ENCODE assay signal across 18 cellular contexts in the genomic region with DNA sequence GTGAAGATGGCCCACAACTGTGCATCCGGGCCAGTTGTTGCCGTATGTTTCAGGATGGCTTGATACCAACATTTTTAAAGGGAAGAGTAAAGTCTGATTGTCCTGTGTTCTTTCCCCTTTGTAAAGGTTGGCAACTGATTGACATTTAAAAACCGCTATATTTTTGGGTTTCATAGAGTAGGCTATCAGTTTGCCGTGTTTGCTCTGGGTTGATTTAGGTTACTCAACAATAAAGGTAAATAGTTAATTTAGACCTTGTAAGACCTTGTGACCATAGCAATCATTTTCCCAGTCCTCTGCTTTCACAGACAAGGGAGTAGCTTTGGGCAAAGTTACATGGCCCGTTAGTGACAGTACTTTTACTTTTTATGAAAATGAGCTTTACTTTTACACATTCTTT.
DNase-seq lines count a peak whose midpoint lies in the region; ATAC-seq and TF ChIP-seq lines count a peak whose summit lies in the region.
"Had no signal": no experiment of that assay in that cellular context is flagged by ENCODE, and none has a peak within 500 bp of the region (broad histone marks: within the 10 kb centered on the region; RNA-seq: fewer than 3 reads in every experiment).

No MANE protein-coding gene starts in this region.

- no peak overlapping the region for H2BK120ac ChIP-seq in H9 (ENCODE audit: low read depth, low read length, poor library complexity, severe bottlenecking)

- H3K4me1 Mint-ChIP-seq in H9 (peaks cover 51 to 54% of the 10 kb centered on the region in 2 experiments), neural crest cell (peaks cover 54% of the 10 kb centered on the region)

- H2AFZ ChIP-seq in H9 (ENCODE audit: low read length), result no peak overlapping the region
- H2AFZ ChIP-seq: GM23248, PC-9 had no signal

- H3K27me3 Mint-ChIP-seq in H9 (ENCODE audit: low read depth), result no peaks in the 10 kb centered on the region
- H3K27me3 Mint-ChIP-seq in neural crest cell (ENCODE audit: low read depth), result no peaks in the 10 kb centered on the region

- H3K9me3 Mint-ChIP-seq in H9 (no peaks in the 10 kb centered on the region), neural crest cell (no peaks in the 10 kb centered on the region)

- H3K14ac ChIP-seq in H9 (ENCODE audit: insufficient read depth, low read length), result no peak overlapping the region

- no peak overlapping the region for H3K4ac ChIP-seq in H9 (ENCODE audit: low read depth, low read length)

- H3K56ac ChIP-seq in H9 (ENCODE audit: insufficient read length, low read depth, low read length), result no peak overlapping the region

- no peak overlapping the region for H2BK20ac ChIP-seq in H9 (ENCODE audit: low read depth, low read length, poor library complexity, severe bottlenecking)

- H3K4me2 ChIP-seq in H9 (ENCODE audit: insufficient read depth, insufficient read length, low read length), result no peak overlapping the region
- H3K4me2 ChIP-seq: PC-9 had no signal

- H3K4me3 Mint-ChIP-seq in H9, result no peak overlapping the region
- H3K4me3 Mint-ChIP-seq in neural crest cell, result no peak overlapping the region

- no peak overlapping the region for H3K23ac ChIP-seq in H9 (ENCODE audit: insufficient read length, low read depth, low read length)

- H3K36me3 Mint-ChIP-seq in H9 (ENCODE audit: insufficient read depth in 1 of 3, low read depth in 3 of 3) (no peaks in the 10 kb centered on the region), neural crest cell (ENCODE audit: low read depth) (no peaks in the 10 kb centered on the region)

- no peak overlapping the region for H3K18ac ChIP-seq in H9 (ENCODE audit: insufficient read length, low read depth, low read length)

- H2BK12ac ChIP-seq in H9 (ENCODE audit: insufficient read length, low read depth, low read length), result no peak overlapping the region

- H4K91ac ChIP-seq in H9 (ENCODE audit: insufficient read length, low read depth, low read length), result no peak overlapping the region

- CTCF ChIA-PET in HEK293T (lab: Yijun Ruan, JAX), result no interaction called here

- no peak for TF ChIP-seq CTCF in H9 (conservative IDR thresholded peaks at IDR 0.05)
- TF ChIP-seq CTCF in neural crest cell (conservative IDR thresholded peaks at IDR 0.05), result no peak

- H3K9me3 ChIP-seq in H9 (ENCODE audit: control insufficient read depth, low read depth, low read length) (no peaks in the 10 kb centered on the region), SJCRH30 (replicated peaks) (no peaks in the 10 kb centered on the region)
- H3K9me3 ChIP-seq: HAP-1 had no signal

- H3K4me1 ChIP-seq in H9 (ENCODE audit: insufficient read depth, low read length), result peaks cover 15% of the 10 kb centered on the region; the same call in 1 of the 2 replicates
- H3K4me1 ChIP-seq in SJCRH30, result peaks cover 30% of the 10 kb centered on the region

- H3K9ac ChIP-seq in H9 (ENCODE audit: extremely low read depth, insufficient read length, low read length), result no peak overlapping the region
- H3K9ac ChIP-seq: GM23248 had no signal

- H2AK5ac ChIP-seq in H9 (ENCODE audit: insufficient read length, low read length), result no peak overlapping the region

- WGBS in H9 (ENCODE audit: extremely low coverage, insufficient read length, low lambda C conversion rate), result no CpG with 5 or more reads among the region's 5 CpGs

- no peaks in the 10 kb centered on the region for H4K20me1 ChIP-seq in H9 (ENCODE audit: control insufficient read depth, insufficient read depth, insufficient read length)

- no peak for DNase-seq in H9
- no peak for DNase-seq in SJCRH30
- no peak for DNase-seq in left lobe of liver (ENCODE audit: low spot score)
- no peak for DNase-seq in neural crest cell (ENCODE audit: low read depth, low spot score)
- DNase-seq in HEK293T (ENCODE audit: extremely low spot score), result no peak
- DNase-seq in effector CD4-positive, alpha-beta T cell, result no peak
- DNase-seq: Calu3, DMS79 treated with DMSO at 0.1 percent for 48 hours, GM23248, Karpas-422, NCI-H1092 treated with DMSO at 0.1 percent for 48 hours, NCI-H1436, NCI-H187 treated with DMSO at 0.1 percent for 48 hours, NCI-H774, PC-9 had no signal

- H3T11ph ChIP-seq in H9 (ENCODE audit: low read length), result no peak overlapping the region

- no peak overlapping the region for H2BK15ac ChIP-seq in H9 (ENCODE audit: low read depth, low read length)

- H3K27ac Mint-ChIP-seq in H9 (peak overlapping the region; percentile 60 to 82 (median 81); a peak in 4 of 7 replicates), neural crest cell (ENCODE audit: unreplicated experiment) (peak overlapping the region; percentile 86)

- peaks cover 3% of the 10 kb centered on the region for H3K79me1 ChIP-seq in H9 (ENCODE audit: insufficient read depth, low read depth, low read length, poor library complexity, severe bottlenecking)

- no peak overlapping the region for H4K5ac ChIP-seq in H9 (ENCODE audit: insufficient read length, low read depth, low read length)

- H3K4me3 ChIP-seq in SJCRH30, result no peak overlapping the region
- H3K4me3 ChIP-seq: GM23248, HAP-1, PC-9 had no signal

- POLR2A ChIA-PET in HEK293T (lab: Yijun Ruan, JAX), result no interaction called here

- no peaks in the 10 kb centered on the region for H3K23me2 ChIP-seq in H9 (ENCODE audit: insufficient read length, low read depth, low read length, poor library complexity, severe bottlenecking)

- H3K36me3 ChIP-seq in SJCRH30, result no peaks in the 10 kb centered on the region
- H3K36me3 ChIP-seq: HAP-1 had no signal

- ATAC-seq in left lobe of liver (peak; percentile 90), HG02798 (IDR thresholded peaks at IDR 0.05; ENCODE audit: poor library complexity, unreplicated experiment) (no peak)
- ATAC-seq: Right ventricle myocardium inferior had no signal

- no peak overlapping the region for H4K8ac ChIP-seq in H9 (replicated peaks; ENCODE audit: insufficient read length, low read depth, low read length)

- H3K27ac ChIP-seq in H9 (ENCODE audit: insufficient read length, low read depth, low read length) (no peak overlapping the region), SJCRH30 (peak overlapping the region; percentile 41)
- H3K27ac ChIP-seq: GM23248, PC-9 had no signal

- H2BK5ac ChIP-seq in H9 (ENCODE audit: insufficient read length, low read length), result no peak overlapping the region

- H3K27me3 ChIP-seq in H9 (ENCODE audit: insufficient read depth, low read length) (no peaks in the 10 kb centered on the region), SJCRH30 (no peaks in the 10 kb centered on the region)

- peaks cover 30% of the 10 kb centered on the region; the same call in 1 of the 2 replicates for H3K79me2 ChIP-seq in H9 (ENCODE audit: insufficient read depth, low read length)

TF ChIP-seq in HEK293T, 16 proteins besides CTCF, POLR2A, EP300 and RAD21:
- TF ChIP-seq CTBP1 (IDR thresholded peaks at IDR 0.05; ENCODE audit: borderline replicate concordance) (no peak), ZNF384 (IDR thresholded peaks at IDR 0.05) (no peak), FOXA1 (IDR thresholded peaks at IDR 0.05) (no peak), SP1 (IDR thresholded peaks at IDR 0.05) (no peak), L3MBTL2 (conservative IDR thresholded peaks at IDR 0.05) (no peak), ARNT (IDR thresholded peaks at IDR 0.05) (no peak), ELF4 (IDR thresholded peaks at IDR 0.05) (no peak), FOXK2 (IDR thresholded peaks at IDR 0.05) (no peak)
- TF ChIP-seq, protein P1, sequence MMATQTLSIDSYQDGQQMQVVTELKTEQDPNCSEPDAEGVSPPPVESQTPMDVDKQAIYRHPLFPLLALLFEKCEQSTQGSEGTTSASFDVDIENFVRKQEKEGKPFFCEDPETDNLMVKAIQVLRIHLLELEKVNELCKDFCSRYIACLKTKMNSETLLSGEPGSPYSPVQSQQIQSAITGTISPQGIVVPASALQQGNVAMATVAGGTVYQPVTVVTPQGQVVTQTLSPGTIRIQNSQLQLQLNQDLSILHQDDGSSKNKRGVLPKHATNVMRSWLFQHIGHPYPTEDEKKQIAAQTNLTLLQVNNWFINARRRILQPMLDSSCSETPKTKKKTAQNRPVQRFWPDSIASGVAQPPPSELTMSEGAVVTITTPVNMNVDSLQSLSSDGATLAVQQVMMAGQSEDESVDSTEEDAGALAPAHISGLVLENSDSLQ (IDR thresholded peaks at IDR 0.05), result no peak
